Comparison of ENCODE assay signal across 13 cellular contexts in genomic region chr10:1142596-1142995, GRCh38.
DNase-seq lines count a peak whose midpoint lies in the region; ATAC-seq, FAIRE-seq and TF ChIP-seq lines count a peak whose summit lies in the region.
"Had no signal": no experiment of that assay in that cellular context is flagged by ENCODE, and none has a peak within 500 bp of the region (broad histone marks: within the 10 kb centered on the region; RNA-seq: fewer than 3 reads in every experiment).

No MANE protein-coding gene starts in this region.

- H3K36me3 ChIP-seq in HepG2 (replicated peaks in 1 of 2; ENCODE audit: control insufficient read depth in 1 of 2, insufficient read depth in 2 of 2, low read length in 2 of 2) (no peaks in the 10 kb centered on the region), right lobe of liver (no peaks in the 10 kb centered on the region), endodermal cell (ENCODE audit: control insufficient read depth, insufficient read depth, low read length) (no peaks in the 10 kb centered on the region)
- H3K36me3 ChIP-seq: suprapubic skin had no signal

- in situ Hi-C loops in HepG2 (cut with HindIII; ENCODE audit: extremely low pct_ligation_motif_present, low pct_unique_long_range_greater_than_20kb) = no loop called here

- H3K4me3 ChIP-seq in HepG2 (replicated peaks in 1 of 3; ENCODE audit: insufficient read depth in 1 of 3, low read depth in 2 of 3, low read length in 3 of 3) (no peak overlapping the region), right lobe of liver (no peak overlapping the region), endodermal cell (ENCODE audit: low read length) (no peak overlapping the region)
- H3K4me3 ChIP-seq: suprapubic skin had no signal

- intact Hi-C loops in HepG2 (cut with micrococcal nuclease; ENCODE audit: unreplicated experiment) = no loop called here
- intact Hi-C loops in right lobe of liver (cut with DNase I) = no loop called here

- H3K27me3 Mint-ChIP-seq in endodermal cell (ENCODE audit: insufficient read depth) = no peaks in the 10 kb centered on the region

- TF ChIP-seq POLR2A in HepG2 (IDR thresholded peaks at IDR 0.05; ENCODE audit: insufficient read depth in 1 of 2, low read depth in 2 of 2, low read length in 2 of 2) (no peak), right lobe of liver (IDR thresholded peaks at IDR 0.05) (no peak)

- H3K27ac ChIP-seq in HepG2 (ENCODE audit: extremely low read length, insufficient read depth, low read length) = no peak overlapping the region
- no peak overlapping the region for H3K27ac ChIP-seq in right lobe of liver
- H3K27ac ChIP-seq in endodermal cell (ENCODE audit: low read depth, low read length) = no peak overlapping the region
- H3K27ac ChIP-seq: suprapubic skin had no signal

- no peak overlapping the region for H3K4me2 ChIP-seq in HepG2 (ENCODE audit: low read depth, low read length)

- TF ChIP-seq RAD21 in HepG2 (CRISPR knock-in tag; IDR thresholded peaks at IDR 0.05) = no peak

- H3K27me3 ChIP-seq in HepG2 (ENCODE audit: control insufficient read depth in 1 of 2, insufficient read depth in 2 of 2, low read length in 2 of 2) (peaks cover 0 to 11% of the 10 kb centered on the region in 2 experiments; a peak in 3 of 5 replicates), right lobe of liver (no peaks in the 10 kb centered on the region), endodermal cell (ENCODE audit: control insufficient read depth, insufficient read depth, low read length, poor library complexity, severe bottlenecking) (no peaks in the 10 kb centered on the region)
- H3K27me3 ChIP-seq: suprapubic skin had no signal

- ATAC-seq in HepG2 (peak; percentile 63; the same call in 2 of the 3 replicates), right lobe of liver (no peak), GM21528 (IDR thresholded peaks at IDR 0.05; ENCODE audit: low FRiP score, unreplicated experiment) (no peak)
- ATAC-seq: naive thymus-derived CD4-positive, alpha-beta T cell had no signal

- 1% methylated on average over 3 of the region's 3 CpGs for WGBS in HepG2 (ENCODE audit: low lambda C conversion rate)
- 23% methylated on average over 3 of the region's 3 CpGs for WGBS in right lobe of liver (ENCODE audit: insufficient coverage, low coverage, low lambda C conversion rate, missing lambda C conversion rate)
- 82 to 92% methylated on average over 2 to 3 of the region's 3 CpGs for WGBS in endodermal cell (ENCODE audit: insufficient coverage in 1 of 2, insufficient read length in 1 of 2), 2 experiments

- no peak for DNase-seq in HepG2 (ENCODE audit: low spot score)
- DNase-seq in right lobe of liver = no peak
- DNase-seq in OCI-M1 (lab: John Stamatoyannopoulos, UW) = peak; percentile 7
- no peak for DNase-seq in endodermal cell
- DNase-seq in HPDE6-E6E7 (ENCODE audit: extremely low spot score) = no peak
- DNase-seq in AG08395 (ENCODE audit: low spot score) = no peak
- no peak for DNase-seq in UCSD-AML1 (lab: John Stamatoyannopoulos, UW; ENCODE audit: unreplicated experiment)
- DNase-seq: NCI-H1694 treated with DMSO at 0.1 percent for 48 hours; RPMI8226; stimulated activated CD4-positive, alpha-beta T cell treated with anti-CD3 and anti-CD28 coated beads, Interleukin-1b, Interleukin-23, amount 100 ng/mL, for 48 hours had no signal

- H3K9me3 ChIP-seq in HepG2 (ENCODE audit: low read length) (peaks cover 18% of the 10 kb centered on the region), right lobe of liver (peaks cover 0 to 6% (median 0%) of the 10 kb centered on the region in 4 donors), endodermal cell (ENCODE audit: control insufficient read depth, low read length) (peaks cover 15% of the 10 kb centered on the region)

- peaks cover 8% of the 10 kb centered on the region for H3K4me1 Mint-ChIP-seq in endodermal cell
- H3K4me1 Mint-ChIP-seq: naive thymus-derived CD4-positive, alpha-beta T cell had no signal

- TF ChIP-seq EP300 in HepG2 (IDR thresholded peaks at IDR 0.05; ENCODE audit: low read depth in 2 of 2, low read length in 2 of 2) (no peak), HepG2 (CRISPR knock-in tag; IDR thresholded peaks at IDR 0.05; ENCODE audit: borderline replicate concordance) (no peak)

- no TSS peak for BruUV-seq in HepG2 (replicated peaks; lab: Mats Ljungman, UMichigan)

- no peak overlapping the region for H3K27ac Mint-ChIP-seq in endodermal cell
- H3K27ac Mint-ChIP-seq: naive thymus-derived CD4-positive, alpha-beta T cell had no signal

- FAIRE-seq in HepG2 (lab: Jason Lieb, UNC) = no peak

- POLR2A ChIA-PET in HepG2 (lab: Yijun Ruan, JAX) = no interaction called here

- no peak overlapping the region for H2AFZ ChIP-seq in HepG2 (ENCODE audit: low read length)

- CTCF ChIA-PET in HepG2 (lab: Yijun Ruan, JAX; ENCODE audit: low intra/inter-chr PET ratio, low total read pairs) = no interaction called here

- no peaks in the 10 kb centered on the region for H3K36me3 Mint-ChIP-seq in endodermal cell (ENCODE audit: low read depth)

- H3K9ac ChIP-seq in HepG2 (ENCODE audit: insufficient read depth, low read depth, low read length) (no peak overlapping the region), endodermal cell (ENCODE audit: extremely low read depth, low read length, poor library complexity, severe bottlenecking) (no peak overlapping the region)

- no peak overlapping the region for H3K4me3 Mint-ChIP-seq in endodermal cell
- H3K4me3 Mint-ChIP-seq: naive thymus-derived CD4-positive, alpha-beta T cell had no signal

- no peaks in the 10 kb centered on the region for H3K4me1 ChIP-seq in HepG2 (ENCODE audit: insufficient read depth, low read length)
- no peaks in the 10 kb centered on the region for H3K4me1 ChIP-seq in right lobe of liver
- no peaks in the 10 kb centered on the region for H3K4me1 ChIP-seq in endodermal cell (ENCODE audit: control insufficient read depth, insufficient read depth, low read length)
- H3K4me1 ChIP-seq: suprapubic skin had no signal

- H3K9me3 Mint-ChIP-seq in endodermal cell = peaks cover 35% of the 10 kb centered on the region

- H4K20me1 ChIP-seq in HepG2 (ENCODE audit: insufficient read depth, low read length) = no peaks in the 10 kb centered on the region

- TF ChIP-seq CTCF in HepG2 (CRISPR knock-in tag; IDR thresholded peaks at IDR 0.05) (peak; percentile 32; the same call in 1 of the 2 replicates), right lobe of liver (IDR thresholded peaks at IDR 0.05) (peak in 1 of 4 donors; percentile 10), endodermal cell (conservative IDR thresholded peaks at IDR 0.05) (peak; percentile 73)

- H3K79me2 ChIP-seq in HepG2 (ENCODE audit: insufficient read depth, low read length) = no peaks in the 10 kb centered on the region

TF ChIP-seq in HepG2, 621 proteins besides CTCF, POLR2A, EP300 and RAD21:
- TF ChIP-seq MAFF (IDR thresholded peaks at IDR 0.05; ENCODE audit: low read depth, low read length) = 0 out of 2 replicates have a peak, but pooled peaks have one; percentile 12
- TF ChIP-seq CENPX (CRISPR knock-in tag; IDR thresholded peaks at IDR 0.05) = no peak
- TF ChIP-seq ZNF501 (CRISPR knock-in tag; IDR thresholded peaks at IDR 0.05) = no peak
- TF ChIP-seq MAFK (conservative IDR thresholded peaks at IDR 0.05 in 1 of 2, IDR thresholded peaks at IDR 0.05 in 1 of 2; ENCODE audit: low read length in 2 of 2) = peak; percentile 5 to 26; a peak in 1 of 4 replicates
- no peak for TF ChIP-seq TP53 (CRISPR knock-in tag; conservative IDR thresholded peaks at IDR 0.05)
- TF ChIP-seq ZNF513 (CRISPR knock-in tag; conservative IDR thresholded peaks at IDR 0.05) = no peak
